ENCODE assay signal across 20 cellular contexts in the genomic region with DNA sequence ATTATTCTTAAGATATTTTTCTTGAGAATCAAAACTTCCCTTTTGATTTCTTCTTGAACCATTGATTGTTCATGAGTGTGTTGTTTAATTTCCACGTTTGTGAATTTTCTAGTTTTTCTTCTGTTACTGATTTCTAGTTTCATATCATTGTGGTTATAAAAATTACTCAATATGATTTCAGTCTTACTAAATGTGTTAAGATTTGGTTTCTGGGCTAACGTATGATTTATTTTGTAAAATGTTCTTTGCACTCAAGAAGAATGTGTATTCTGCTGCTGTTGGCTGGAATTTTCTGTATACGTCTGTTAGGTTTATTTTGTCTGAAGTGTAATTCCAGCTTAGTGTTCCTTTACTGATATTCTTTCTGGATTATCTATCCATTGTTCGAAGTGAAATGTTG.
"Had no signal": no experiment of that assay in that cellular context is flagged by ENCODE, and none has a peak within 500 bp of the region (broad histone marks: within the 10 kb centered on the region; RNA-seq: fewer than 3 reads in every experiment).

No MANE protein-coding gene starts in this region.

- ATAC-seq: left cardiac atrium; left lung; lower lobe of right lung; naive thymus-derived CD8-positive, alpha-beta T cell; right lobe of liver; stimulated activated naive B cell treated with anti-CD40 and anti-IgM and Interleukin-4, amounts not matched to agents 10 μg/mL and 1 μg/mL and 100 μg/mL, for 72 hours had no signal

- H3K27ac Mint-ChIP-seq: progenitor cell of endocrine pancreas; stimulated activated naive B cell treated with anti-CD40 and anti-IgM and Interleukin-4, amounts not matched to agents 10 μg/mL and 1 μg/mL and 100 μg/mL, for 72 hours; stimulated activated naive CD8-positive, alpha-beta T cell treated with anti-CD3 and anti-CD28 coated beads, Interleukin-15, Interleukin-2, amounts not matched to agents 100 ng/mL and 50 ng/mL, for 24 hours; type B pancreatic cell had no signal

- H3K4me3 Mint-ChIP-seq: naive thymus-derived CD8-positive, alpha-beta T cell; stimulated activated naive B cell treated with anti-CD40 and anti-IgM and Interleukin-4, amounts not matched to agents 10 μg/mL and 1 μg/mL and 100 μg/mL, for 72 hours; stimulated activated naive CD8-positive, alpha-beta T cell treated with anti-CD3 and anti-CD28 coated beads, Interleukin-15, Interleukin-2, amounts not matched to agents 100 ng/mL and 50 ng/mL, for 24 hours; type B pancreatic cell had no signal

- DNase-seq: hippocampal formation; kidney glomerular epithelial cell; left cardiac atrium; left lung; lower lobe of right lung; mammary epithelial cell; mesenchymal stem cell; naive thymus-derived CD8-positive, alpha-beta T cell; ovary; right lobe of liver; stimulated activated CD4-positive, alpha-beta T cell treated with anti-CD3 and anti-CD28 coated beads, Interleukin-1b, Interleukin-23, amount 100 ng/mL, for 48 hours; stimulated activated CD4-positive, alpha-beta T cell treated with anti-CD3 and anti-CD28 coated beads, Interleukin-2, amount 100 ng/mL, for 48 hours; stimulated activated CD4-positive, alpha-beta T cell treated with anti-CD3 and anti-CD28 coated beads, Interleukin-4, amount 100 ng/mL, for 4 hours; stimulated activated CD8-positive, alpha-beta memory T cell treated with anti-CD3 and anti-CD28 coated beads, Interleukin-4, amount 100 ng/mL, for 48 hours; stimulated activated naive B cell treated with anti-CD40 and anti-IgM and Interleukin-4, amounts not matched to agents 10 μg/mL and 1 μg/mL and 100 μg/mL, for 72 hours; substantia nigra; uterus had no signal

- H3K27me3 Mint-ChIP-seq: naive thymus-derived CD8-positive, alpha-beta T cell; progenitor cell of endocrine pancreas; stimulated activated naive B cell treated with anti-CD40 and anti-IgM and Interleukin-4, amounts not matched to agents 10 μg/mL and 1 μg/mL and 100 μg/mL, for 72 hours; stimulated activated naive CD8-positive, alpha-beta T cell treated with anti-CD3 and anti-CD28 coated beads, Interleukin-15, Interleukin-2, amounts not matched to agents 100 ng/mL and 50 ng/mL, for 24 hours; type B pancreatic cell had no signal

- H3K4me1 Mint-ChIP-seq: naive thymus-derived CD8-positive, alpha-beta T cell; stimulated activated naive B cell treated with anti-CD40 and anti-IgM and Interleukin-4, amounts not matched to agents 10 μg/mL and 1 μg/mL and 100 μg/mL, for 72 hours had no signal
